ENCODE assay signal across 1 cellular context in the genomic region with DNA sequence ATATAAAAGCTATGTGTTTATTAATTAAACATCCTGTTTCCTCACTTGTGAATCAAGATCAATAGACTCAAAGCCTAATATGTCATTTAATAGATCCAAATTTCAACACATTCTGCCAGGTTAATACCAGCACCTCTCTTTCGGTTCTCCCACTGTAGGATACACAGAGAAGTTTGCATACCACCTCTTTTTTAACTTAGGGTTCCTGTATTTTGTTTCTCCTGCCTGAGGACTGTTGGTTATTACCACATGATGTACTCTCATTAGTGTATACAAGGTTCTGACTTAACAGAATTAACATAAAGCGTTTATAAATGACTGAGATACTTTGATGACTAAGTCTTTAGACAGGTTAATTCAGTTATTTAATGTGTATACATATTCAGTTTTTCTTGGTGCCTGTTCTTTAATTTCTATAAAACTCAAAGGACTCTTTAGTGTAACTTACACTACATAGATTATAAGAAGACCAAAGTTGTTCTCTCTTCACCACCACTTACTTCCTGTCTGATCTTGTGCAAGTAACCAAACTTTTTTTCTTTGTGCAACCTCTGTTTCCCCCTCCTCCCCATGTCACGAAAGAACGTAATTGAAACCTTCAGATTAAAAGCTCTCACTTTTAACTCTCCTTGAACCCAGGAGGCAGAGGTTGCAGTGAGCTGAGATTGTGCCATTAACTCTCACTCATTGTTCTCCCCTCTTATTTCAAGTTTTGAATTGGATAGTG.
TF ChIP-seq lines count a peak whose summit lies in the region.

No MANE protein-coding gene starts in this region.

TF ChIP-seq in GM23338, 12 proteins besides CTCF, POLR2A, EP300 and RAD21 (continued from another document):
- TF ChIP-seq, protein P1, sequence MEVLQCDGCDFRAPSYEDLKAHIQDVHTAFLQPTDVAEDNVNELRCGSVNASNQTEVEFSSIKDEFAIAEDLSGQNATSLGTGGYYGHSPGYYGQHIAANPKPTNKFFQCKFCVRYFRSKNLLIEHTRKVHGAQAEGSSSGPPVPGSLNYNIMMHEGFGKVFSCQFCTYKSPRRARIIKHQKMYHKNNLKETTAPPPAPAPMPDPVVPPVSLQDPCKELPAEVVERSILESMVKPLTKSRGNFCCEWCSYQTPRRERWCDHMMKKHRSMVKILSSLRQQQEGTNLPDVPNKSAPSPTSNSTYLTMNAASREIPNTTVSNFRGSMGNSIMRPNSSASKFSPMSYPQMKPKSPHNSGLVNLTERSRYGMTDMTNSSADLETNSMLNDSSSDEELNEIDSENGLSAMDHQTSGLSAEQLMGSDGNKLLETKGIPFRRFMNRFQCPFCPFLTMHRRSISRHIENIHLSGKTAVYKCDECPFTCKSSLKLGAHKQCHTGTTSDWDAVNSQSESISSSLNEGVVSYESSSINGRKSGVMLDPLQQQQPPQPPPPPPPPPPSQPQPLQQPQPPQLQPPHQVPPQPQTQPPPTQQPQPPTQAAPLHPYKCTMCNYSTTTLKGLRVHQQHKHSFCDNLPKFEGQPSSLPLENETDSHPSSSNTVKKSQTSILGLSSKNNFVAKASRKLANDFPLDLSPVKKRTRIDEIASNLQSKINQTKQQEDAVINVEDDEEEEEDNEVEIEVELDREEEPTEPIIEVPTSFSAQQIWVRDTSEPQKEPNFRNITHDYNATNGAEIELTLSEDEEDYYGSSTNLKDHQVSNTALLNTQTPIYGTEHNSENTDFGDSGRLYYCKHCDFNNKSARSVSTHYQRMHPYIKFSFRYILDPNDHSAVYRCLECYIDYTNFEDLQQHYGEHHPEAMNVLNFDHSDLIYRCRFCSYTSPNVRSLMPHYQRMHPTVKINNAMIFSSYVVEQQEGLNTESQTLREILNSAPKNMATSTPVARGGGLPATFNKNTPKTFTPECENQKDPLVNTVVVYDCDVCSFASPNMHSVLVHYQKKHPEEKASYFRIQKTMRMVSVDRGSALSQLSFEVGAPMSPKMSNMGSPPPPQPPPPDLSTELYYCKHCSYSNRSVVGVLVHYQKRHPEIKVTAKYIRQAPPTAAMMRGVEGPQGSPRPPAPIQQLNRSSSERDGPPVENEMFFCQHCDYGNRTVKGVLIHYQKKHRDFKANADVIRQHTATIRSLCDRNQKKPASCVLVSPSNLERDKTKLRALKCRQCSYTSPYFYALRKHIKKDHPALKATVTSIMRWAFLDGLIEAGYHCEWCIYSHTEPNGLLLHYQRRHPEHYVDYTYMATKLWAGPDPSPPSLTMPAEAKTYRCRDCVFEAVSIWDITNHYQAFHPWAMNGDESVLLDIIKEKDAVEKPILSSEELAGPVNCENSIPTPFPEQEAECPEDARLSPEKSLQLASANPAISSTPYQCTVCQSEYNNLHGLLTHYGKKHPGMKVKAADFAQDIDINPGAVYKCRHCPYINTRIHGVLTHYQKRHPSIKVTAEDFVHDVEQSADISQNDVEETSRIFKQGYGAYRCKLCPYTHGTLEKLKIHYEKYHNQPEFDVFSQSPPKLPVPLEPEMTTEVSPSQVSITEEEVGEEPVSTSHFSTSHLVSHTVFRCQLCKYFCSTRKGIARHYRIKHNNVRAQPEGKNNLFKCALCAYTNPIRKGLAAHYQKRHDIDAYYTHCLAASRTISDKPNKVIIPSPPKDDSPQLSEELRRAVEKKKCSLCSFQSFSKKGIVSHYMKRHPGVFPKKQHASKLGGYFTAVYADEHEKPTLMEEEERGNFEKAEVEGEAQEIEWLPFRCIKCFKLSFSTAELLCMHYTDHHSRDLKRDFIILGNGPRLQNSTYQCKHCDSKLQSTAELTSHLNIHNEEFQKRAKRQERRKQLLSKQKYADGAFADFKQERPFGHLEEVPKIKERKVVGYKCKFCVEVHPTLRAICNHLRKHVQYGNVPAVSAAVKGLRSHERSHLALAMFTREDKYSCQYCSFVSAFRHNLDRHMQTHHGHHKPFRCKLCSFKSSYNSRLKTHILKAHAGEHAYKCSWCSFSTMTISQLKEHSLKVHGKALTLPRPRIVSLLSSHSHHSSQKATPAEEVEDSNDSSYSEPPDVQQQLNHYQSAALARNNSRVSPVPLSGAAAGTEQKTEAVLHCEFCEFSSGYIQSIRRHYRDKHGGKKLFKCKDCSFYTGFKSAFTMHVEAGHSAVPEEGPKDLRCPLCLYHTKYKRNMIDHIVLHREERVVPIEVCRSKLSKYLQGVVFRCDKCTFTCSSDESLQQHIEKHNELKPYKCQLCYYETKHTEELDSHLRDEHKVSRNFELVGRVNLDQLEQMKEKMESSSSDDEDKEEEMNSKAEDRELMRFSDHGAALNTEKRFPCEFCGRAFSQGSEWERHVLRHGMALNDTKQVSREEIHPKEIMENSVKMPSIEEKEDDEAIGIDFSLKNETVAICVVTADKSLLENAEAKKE (CRISPR knock-in tag; IDR thresholded peaks at IDR 0.05), result no peak
- no peak for TF ChIP-seq POLR2AphosphoS5 (IDR thresholded peaks at IDR 0.05; ENCODE audit: low read depth)
- no peak for TF ChIP-seq ZNF114 (CRISPR knock-in tag; IDR thresholded peaks at IDR 0.05)
- TF ChIP-seq NANOG (IDR thresholded peaks at IDR 0.05; ENCODE audit: borderline replicate concordance), result no peak
- TF ChIP-seq STAT1 (IDR thresholded peaks at IDR 0.05; ENCODE audit: unreplicated experiment), result no peak
